In genomic region chr18:47174545-47175116, GRCh38 we compare ENCODE assay signal across 1 cellular context.
TF ChIP-seq lines count a peak whose summit lies in the region.

No MANE protein-coding gene starts in this region.

TF ChIP-seq in HCT116, 20 proteins besides CTCF, POLR2A, EP300 and RAD21 (continued from another document):
- TF ChIP-seq ZBTB33 (IDR thresholded peaks at IDR 0.05; ENCODE audit: extremely low read depth, insufficient replicate concordance, low read length) (no peak), REST (IDR thresholded peaks at IDR 0.05; ENCODE audit: low read depth) (no peak), CEBPB (IDR thresholded peaks at IDR 0.05; ENCODE audit: low read depth) (no peak), SRF (IDR thresholded peaks at IDR 0.05; ENCODE audit: low read depth) (no peak), SP1 (IDR thresholded peaks at IDR 0.05; ENCODE audit: low read depth) (no peak), SIN3A (IDR thresholded peaks at IDR 0.05; ENCODE audit: low read depth) (no peak), CBX3 (IDR thresholded peaks at IDR 0.05; ENCODE audit: low read depth) (no peak), POLR2AphosphoS5 (IDR thresholded peaks at IDR 0.05; ENCODE audit: low read depth, low read length) (no peak), MAX (IDR thresholded peaks at IDR 0.05) (no peak), TCF7L2 (IDR thresholded peaks at IDR 0.05; ENCODE audit: borderline replicate concordance, extremely low read depth, insufficient read depth, insufficient read length) (no peak), ELF1 (IDR thresholded peaks at IDR 0.05; ENCODE audit: borderline replicate concordance, low read depth) (no peak)
TF ChIP-seq in HCT116: peak in this region for 0.
